13 cellular contexts compared by ENCODE assay signal in the genomic region with DNA sequence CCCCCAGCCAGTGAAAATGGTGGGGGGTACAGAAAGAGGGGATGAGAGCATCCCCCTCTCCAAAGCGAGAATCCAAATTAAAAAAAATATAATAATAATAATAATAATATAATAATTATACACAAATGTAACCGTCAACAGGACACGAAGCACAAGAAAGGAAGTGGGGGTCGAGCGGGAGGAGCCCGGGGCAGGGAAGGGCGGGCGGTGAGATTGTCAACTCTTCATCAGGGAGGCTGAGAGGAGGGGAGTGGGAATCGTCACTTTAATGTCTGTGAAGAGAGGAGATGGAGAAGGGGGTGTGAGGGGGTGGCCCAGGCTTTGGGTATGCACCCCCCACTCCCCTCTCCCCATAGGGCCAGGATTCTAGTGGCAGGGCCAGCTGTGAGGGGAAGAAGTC.
"Had no signal": no experiment of that assay in that cellular context is flagged by ENCODE, and none has a peak within 500 bp of the region (broad histone marks: within the 10 kb centered on the region; RNA-seq: fewer than 3 reads in every experiment).

No MANE protein-coding gene starts in this region.

- H3K27ac Mint-ChIP-seq: activated naive CD8-positive, alpha-beta T cell treated with anti-CD3 and anti-CD28 coated beads for 36 hours had no signal

- ATAC-seq: activated CD4-positive, CD25-positive, alpha-beta regulatory T cell treated with anti-CD3 and anti-CD28 coated beads, Interleukin-2, amount 50 U/mL, for 24 hours; pancreas had no signal

- H3K4me3 ChIP-seq: hepatocyte, pancreas, testis had no signal

- H3K27ac ChIP-seq: hepatocyte, pancreas had no signal

- H3K27me3 Mint-ChIP-seq: activated naive CD8-positive, alpha-beta T cell treated with anti-CD3 and anti-CD28 coated beads for 36 hours had no signal

- H3K9me3 ChIP-seq: pancreas, testis had no signal

- H3K27me3 ChIP-seq: hepatocyte, pancreas, testis had no signal

- DNase-seq: activated effector memory CD4-positive, alpha-beta T cell treated with anti-CD3 and anti-CD28 coated beads, Interleukin-2, amount 50 U/mL, for 16 hours; activated naive CD8-positive, alpha-beta T cell treated with anti-CD3 and anti-CD28 coated beads for 36 hours; activated T-cell treated with anti-CD3 and anti-CD28 coated beads, Interleukin-2, amount 50 U/mL, for 1 hour; anterior cingulate cortex; pancreas; retina; small intestine; stimulated activated naive CD4-positive, alpha-beta T cell; SW 1271; testis had no signal

- H3K9me3 Mint-ChIP-seq: activated naive CD8-positive, alpha-beta T cell treated with anti-CD3 and anti-CD28 coated beads for 36 hours; neural crest cell had no signal

- H3K4me3 Mint-ChIP-seq: activated naive CD8-positive, alpha-beta T cell treated with anti-CD3 and anti-CD28 coated beads for 36 hours; neural crest cell had no signal
